25 cellular contexts compared by ENCODE assay signal in the genomic region with DNA sequence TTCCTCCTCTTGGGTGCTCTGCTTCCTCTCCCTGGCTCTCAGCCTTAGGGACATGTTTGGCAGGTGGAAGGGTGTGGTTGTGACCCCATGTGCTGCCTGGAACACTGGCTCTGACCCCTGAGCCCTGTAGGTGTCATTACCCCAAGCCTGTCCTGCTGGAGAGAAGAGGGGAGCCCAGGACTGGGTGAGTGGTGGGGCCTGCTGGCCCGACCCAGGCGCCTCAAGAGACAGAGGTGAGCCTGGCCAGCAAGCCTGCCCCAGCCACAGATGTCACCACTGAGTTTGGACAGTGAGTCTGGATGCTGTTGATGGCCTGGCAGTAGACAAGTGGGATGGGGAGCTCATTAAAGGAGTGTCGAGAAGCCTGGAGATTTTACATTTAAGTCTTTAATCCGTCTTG.
"Had no signal": no experiment of that assay in that cellular context is flagged by ENCODE, and none has a peak within 500 bp of the region (broad histone marks: within the 10 kb centered on the region; RNA-seq: fewer than 3 reads in every experiment).

No MANE protein-coding gene starts in this region.

- H3K36me3 Mint-ChIP-seq: activated naive CD4-positive, alpha-beta T cell treated with anti-CD3 and anti-CD28 coated beads, Interleukin-2, amount 10 ng/mL, durations not matched to agents 7 days and 5 days; activated naive CD8-positive, alpha-beta T cell had no signal

- H3K27ac Mint-ChIP-seq: activated CD4-positive, alpha-beta memory T cell treated with anti-CD3 and anti-CD28 coated beads, Interleukin-2, amount 10 ng/mL, durations not matched to agents 7 days and 5 days; activated CD4-positive, alpha-beta T cell treated with anti-CD3 and anti-CD28 coated beads for 36 hours; activated CD4-positive, alpha-beta T cell treated with anti-CD3 and anti-CD28 coated beads, Interleukin-2, amount 10 ng/mL, durations not matched to agents 24 days and 14 days; activated naive CD4-positive, alpha-beta T cell treated with anti-CD3 and anti-CD28 coated beads, Interleukin-2, amount 10 ng/mL, durations not matched to agents 7 days and 5 days; activated naive CD8-positive, alpha-beta T cell; activated T-cell treated with anti-CD3 and anti-CD28 coated beads, Interleukin-2, amount 50 U/mL, for 24 hours; activated T-cell treated with anti-CD3 and anti-CD28 coated beads, Interleukin-2, amount 50 U/mL, for 72 hours; dendritic cell treated with granulocyte-macrophage colony-stimulating factor and Interleukin-4, amounts not matched to agents 40 ng/mL and 50 ng/mL, for 4 days; effector memory CD8-positive, alpha-beta T cell had no signal

- H3K27ac ChIP-seq: body of pancreas, colonic mucosa, dorsolateral prefrontal cortex, epithelial cell of prostate, esophagus squamous epithelium, gastroesophageal sphincter, heart right ventricle had no signal

- H3K36me3 ChIP-seq: colonic mucosa, esophagus squamous epithelium, gastroesophageal sphincter, heart right ventricle had no signal

- H3K4me1 Mint-ChIP-seq: activated CD4-positive, alpha-beta memory T cell treated with anti-CD3 and anti-CD28 coated beads, Interleukin-2, amount 10 ng/mL, durations not matched to agents 7 days and 5 days; activated CD4-positive, alpha-beta T cell treated with anti-CD3 and anti-CD28 coated beads for 36 hours; activated CD4-positive, alpha-beta T cell treated with anti-CD3 and anti-CD28 coated beads, Interleukin-2, amount 10 ng/mL, durations not matched to agents 24 days and 14 days; activated naive CD4-positive, alpha-beta T cell treated with anti-CD3 and anti-CD28 coated beads, Interleukin-2, amount 10 ng/mL, durations not matched to agents 7 days and 5 days had no signal

- DNase-seq: activated CD4-positive, alpha-beta memory T cell treated with anti-CD3 and anti-CD28 coated beads, Interleukin-2, amount 10 ng/mL, durations not matched to agents 7 days and 5 days; activated CD4-positive, alpha-beta T cell treated with anti-CD3 and anti-CD28 coated beads for 36 hours; activated CD4-positive, alpha-beta T cell treated with anti-CD3 and anti-CD28 coated beads, Interleukin-2, amount 10 ng/mL, durations not matched to agents 24 days and 14 days; activated CD4-positive, alpha-beta T cell treated with anti-CD3 and anti-CD28 coated beads, Interleukin-2, amount 50 U/mL, for 4 hours; activated CD4-positive, CD25-positive, alpha-beta regulatory T cell; activated CD4-positive, CD25-positive, alpha-beta regulatory T cell treated with anti-CD3 and anti-CD28 coated beads, Interleukin-2, amount 50 U/mL, for 72 hours; activated CD8-positive, alpha-beta memory T cell treated with anti-CD3 and anti-CD28 coated beads, Interleukin-2, amount 50 U/mL, for 48 hours; activated naive CD4-positive, alpha-beta T cell treated with anti-CD3 and anti-CD28 coated beads, Interleukin-2, amount 10 ng/mL, durations not matched to agents 7 days and 5 days; activated T-cell treated with anti-CD3 and anti-CD28 coated beads for 4 hours; activated T-cell treated with anti-CD3 and anti-CD28 coated beads, Interleukin-2, amount 50 U/mL, for 24 hours; activated T-cell treated with anti-CD3 and anti-CD28 coated beads, Interleukin-2, amount 50 U/mL, for 72 hours; amygdala; body of pancreas; caudate nucleus; colonic mucosa; effector memory CD8-positive, alpha-beta T cell; esophagus squamous epithelium; foreskin melanocyte; heart right ventricle; T-helper 2 cell had no signal

- H3K4me3 ChIP-seq: body of pancreas, colonic mucosa, dorsolateral prefrontal cortex, esophagus squamous epithelium, gastroesophageal sphincter, heart right ventricle had no signal

- H3K9me3 Mint-ChIP-seq: activated CD4-positive, alpha-beta memory T cell treated with anti-CD3 and anti-CD28 coated beads, Interleukin-2, amount 10 ng/mL, durations not matched to agents 7 days and 5 days; activated T-cell treated with anti-CD3 and anti-CD28 coated beads, Interleukin-2, amount 50 U/mL, for 24 hours; dendritic cell treated with granulocyte-macrophage colony-stimulating factor and Interleukin-4, amounts not matched to agents 40 ng/mL and 50 ng/mL, for 4 days had no signal

- H3K4me1 ChIP-seq: colonic mucosa, esophagus squamous epithelium, gastroesophageal sphincter, heart right ventricle had no signal

- H3K27me3 ChIP-seq: body of pancreas, colonic mucosa, dorsolateral prefrontal cortex had no signal

- H3K9me3 ChIP-seq: body of pancreas, colonic mucosa had no signal

- H3K4me3 Mint-ChIP-seq: activated CD4-positive, alpha-beta memory T cell treated with anti-CD3 and anti-CD28 coated beads, Interleukin-2, amount 10 ng/mL, durations not matched to agents 7 days and 5 days; activated CD4-positive, alpha-beta T cell treated with anti-CD3 and anti-CD28 coated beads for 36 hours; activated CD4-positive, alpha-beta T cell treated with anti-CD3 and anti-CD28 coated beads, Interleukin-2, amount 10 ng/mL, durations not matched to agents 24 days and 14 days; activated naive CD4-positive, alpha-beta T cell treated with anti-CD3 and anti-CD28 coated beads, Interleukin-2, amount 10 ng/mL, durations not matched to agents 7 days and 5 days; activated naive CD8-positive, alpha-beta T cell; activated T-cell treated with anti-CD3 and anti-CD28 coated beads, Interleukin-2, amount 50 U/mL, for 24 hours; activated T-cell treated with anti-CD3 and anti-CD28 coated beads, Interleukin-2, amount 50 U/mL, for 72 hours; dendritic cell treated with granulocyte-macrophage colony-stimulating factor and Interleukin-4, amounts not matched to agents 40 ng/mL and 50 ng/mL, for 4 days; effector memory CD8-positive, alpha-beta T cell had no signal

- H3K27me3 Mint-ChIP-seq: activated CD4-positive, alpha-beta memory T cell treated with anti-CD3 and anti-CD28 coated beads, Interleukin-2, amount 10 ng/mL, durations not matched to agents 7 days and 5 days; activated CD4-positive, alpha-beta T cell treated with anti-CD3 and anti-CD28 coated beads, Interleukin-2, amount 10 ng/mL, durations not matched to agents 24 days and 14 days; activated naive CD4-positive, alpha-beta T cell treated with anti-CD3 and anti-CD28 coated beads, Interleukin-2, amount 10 ng/mL, durations not matched to agents 7 days and 5 days; activated naive CD8-positive, alpha-beta T cell; dendritic cell treated with granulocyte-macrophage colony-stimulating factor and Interleukin-4, amounts not matched to agents 40 ng/mL and 50 ng/mL, for 4 days had no signal
